Comparison of ENCODE assay signal across 1 cellular context in the genomic region with DNA sequence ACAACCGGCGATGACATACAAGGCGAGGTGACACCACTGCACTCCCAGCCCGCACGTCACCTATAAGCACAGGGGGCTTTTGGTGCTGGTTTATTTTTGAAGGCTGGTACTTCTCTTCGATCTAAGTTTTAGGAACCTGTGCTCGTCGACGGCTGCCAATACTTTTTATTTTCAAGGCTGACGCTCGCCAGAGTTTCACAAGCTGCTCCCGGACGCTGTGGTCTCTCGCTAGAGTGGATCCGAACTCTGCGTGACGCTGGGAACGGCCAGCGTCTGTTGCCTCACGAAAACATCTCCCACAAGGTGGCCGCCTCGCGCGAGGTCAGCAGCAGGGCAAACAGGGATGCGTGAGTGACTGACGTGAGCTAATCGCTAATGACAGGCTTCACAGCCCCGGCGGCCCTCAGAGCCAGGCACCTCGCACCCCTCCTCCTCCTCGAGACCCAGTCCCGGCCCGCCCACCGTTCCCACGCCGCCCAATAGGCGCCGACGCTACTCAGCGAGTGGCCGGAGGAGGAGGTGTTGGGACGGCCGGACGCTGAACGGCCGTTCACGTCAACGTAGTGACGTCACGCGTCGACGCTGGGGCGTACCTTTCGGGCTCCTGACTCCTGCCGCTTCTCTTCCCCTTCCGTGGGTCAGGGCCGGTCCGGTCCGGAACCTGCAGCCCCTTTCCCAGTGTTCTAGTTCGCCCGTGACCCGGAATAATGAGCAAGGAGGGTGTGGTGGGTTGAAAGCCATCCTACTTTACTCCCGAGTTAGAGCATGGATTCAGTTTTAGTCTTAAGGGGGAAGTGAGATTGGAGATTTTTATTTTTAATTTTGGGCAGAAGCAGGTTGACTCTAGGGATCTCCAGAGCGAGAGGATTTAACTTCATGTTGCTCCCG.
TF ChIP-seq lines count a peak whose summit lies in the region.

A gene (plus strand): TSS at position 621 of the 888 bp plus-strand sequence. CDS start 15,351 bp downstream, outside the sequence.

TF ChIP-seq in GM23338, 12 proteins besides CTCF, POLR2A, EP300 and RAD21 (continued from another document):
- no peak for TF ChIP-seq EZH2phosphoT487 (IDR thresholded peaks at IDR 0.05; ENCODE audit: unreplicated experiment)
- TF ChIP-seq ZNF331 (CRISPR knock-in tag; IDR thresholded peaks at IDR 0.05; ENCODE audit: low read depth) = no peak
- no peak for TF ChIP-seq JUNB (IDR thresholded peaks at IDR 0.05; ENCODE audit: unreplicated experiment)
- peak; percentile 92 for TF ChIP-seq POLR2AphosphoS5 (IDR thresholded peaks at IDR 0.05; ENCODE audit: low read depth)
- no peak for TF ChIP-seq STAT1 (IDR thresholded peaks at IDR 0.05; ENCODE audit: unreplicated experiment)
- peak; percentile 99 for TF ChIP-seq CREB1 (CRISPR knock-in tag; IDR thresholded peaks at IDR 0.05; ENCODE audit: low read depth)
- TF ChIP-seq NANOG (IDR thresholded peaks at IDR 0.05; ENCODE audit: borderline replicate concordance) = no peak
- TF ChIP-seq, protein P1, sequence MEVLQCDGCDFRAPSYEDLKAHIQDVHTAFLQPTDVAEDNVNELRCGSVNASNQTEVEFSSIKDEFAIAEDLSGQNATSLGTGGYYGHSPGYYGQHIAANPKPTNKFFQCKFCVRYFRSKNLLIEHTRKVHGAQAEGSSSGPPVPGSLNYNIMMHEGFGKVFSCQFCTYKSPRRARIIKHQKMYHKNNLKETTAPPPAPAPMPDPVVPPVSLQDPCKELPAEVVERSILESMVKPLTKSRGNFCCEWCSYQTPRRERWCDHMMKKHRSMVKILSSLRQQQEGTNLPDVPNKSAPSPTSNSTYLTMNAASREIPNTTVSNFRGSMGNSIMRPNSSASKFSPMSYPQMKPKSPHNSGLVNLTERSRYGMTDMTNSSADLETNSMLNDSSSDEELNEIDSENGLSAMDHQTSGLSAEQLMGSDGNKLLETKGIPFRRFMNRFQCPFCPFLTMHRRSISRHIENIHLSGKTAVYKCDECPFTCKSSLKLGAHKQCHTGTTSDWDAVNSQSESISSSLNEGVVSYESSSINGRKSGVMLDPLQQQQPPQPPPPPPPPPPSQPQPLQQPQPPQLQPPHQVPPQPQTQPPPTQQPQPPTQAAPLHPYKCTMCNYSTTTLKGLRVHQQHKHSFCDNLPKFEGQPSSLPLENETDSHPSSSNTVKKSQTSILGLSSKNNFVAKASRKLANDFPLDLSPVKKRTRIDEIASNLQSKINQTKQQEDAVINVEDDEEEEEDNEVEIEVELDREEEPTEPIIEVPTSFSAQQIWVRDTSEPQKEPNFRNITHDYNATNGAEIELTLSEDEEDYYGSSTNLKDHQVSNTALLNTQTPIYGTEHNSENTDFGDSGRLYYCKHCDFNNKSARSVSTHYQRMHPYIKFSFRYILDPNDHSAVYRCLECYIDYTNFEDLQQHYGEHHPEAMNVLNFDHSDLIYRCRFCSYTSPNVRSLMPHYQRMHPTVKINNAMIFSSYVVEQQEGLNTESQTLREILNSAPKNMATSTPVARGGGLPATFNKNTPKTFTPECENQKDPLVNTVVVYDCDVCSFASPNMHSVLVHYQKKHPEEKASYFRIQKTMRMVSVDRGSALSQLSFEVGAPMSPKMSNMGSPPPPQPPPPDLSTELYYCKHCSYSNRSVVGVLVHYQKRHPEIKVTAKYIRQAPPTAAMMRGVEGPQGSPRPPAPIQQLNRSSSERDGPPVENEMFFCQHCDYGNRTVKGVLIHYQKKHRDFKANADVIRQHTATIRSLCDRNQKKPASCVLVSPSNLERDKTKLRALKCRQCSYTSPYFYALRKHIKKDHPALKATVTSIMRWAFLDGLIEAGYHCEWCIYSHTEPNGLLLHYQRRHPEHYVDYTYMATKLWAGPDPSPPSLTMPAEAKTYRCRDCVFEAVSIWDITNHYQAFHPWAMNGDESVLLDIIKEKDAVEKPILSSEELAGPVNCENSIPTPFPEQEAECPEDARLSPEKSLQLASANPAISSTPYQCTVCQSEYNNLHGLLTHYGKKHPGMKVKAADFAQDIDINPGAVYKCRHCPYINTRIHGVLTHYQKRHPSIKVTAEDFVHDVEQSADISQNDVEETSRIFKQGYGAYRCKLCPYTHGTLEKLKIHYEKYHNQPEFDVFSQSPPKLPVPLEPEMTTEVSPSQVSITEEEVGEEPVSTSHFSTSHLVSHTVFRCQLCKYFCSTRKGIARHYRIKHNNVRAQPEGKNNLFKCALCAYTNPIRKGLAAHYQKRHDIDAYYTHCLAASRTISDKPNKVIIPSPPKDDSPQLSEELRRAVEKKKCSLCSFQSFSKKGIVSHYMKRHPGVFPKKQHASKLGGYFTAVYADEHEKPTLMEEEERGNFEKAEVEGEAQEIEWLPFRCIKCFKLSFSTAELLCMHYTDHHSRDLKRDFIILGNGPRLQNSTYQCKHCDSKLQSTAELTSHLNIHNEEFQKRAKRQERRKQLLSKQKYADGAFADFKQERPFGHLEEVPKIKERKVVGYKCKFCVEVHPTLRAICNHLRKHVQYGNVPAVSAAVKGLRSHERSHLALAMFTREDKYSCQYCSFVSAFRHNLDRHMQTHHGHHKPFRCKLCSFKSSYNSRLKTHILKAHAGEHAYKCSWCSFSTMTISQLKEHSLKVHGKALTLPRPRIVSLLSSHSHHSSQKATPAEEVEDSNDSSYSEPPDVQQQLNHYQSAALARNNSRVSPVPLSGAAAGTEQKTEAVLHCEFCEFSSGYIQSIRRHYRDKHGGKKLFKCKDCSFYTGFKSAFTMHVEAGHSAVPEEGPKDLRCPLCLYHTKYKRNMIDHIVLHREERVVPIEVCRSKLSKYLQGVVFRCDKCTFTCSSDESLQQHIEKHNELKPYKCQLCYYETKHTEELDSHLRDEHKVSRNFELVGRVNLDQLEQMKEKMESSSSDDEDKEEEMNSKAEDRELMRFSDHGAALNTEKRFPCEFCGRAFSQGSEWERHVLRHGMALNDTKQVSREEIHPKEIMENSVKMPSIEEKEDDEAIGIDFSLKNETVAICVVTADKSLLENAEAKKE (CRISPR knock-in tag; IDR thresholded peaks at IDR 0.05) = no peak
- TF ChIP-seq, protein P2, sequence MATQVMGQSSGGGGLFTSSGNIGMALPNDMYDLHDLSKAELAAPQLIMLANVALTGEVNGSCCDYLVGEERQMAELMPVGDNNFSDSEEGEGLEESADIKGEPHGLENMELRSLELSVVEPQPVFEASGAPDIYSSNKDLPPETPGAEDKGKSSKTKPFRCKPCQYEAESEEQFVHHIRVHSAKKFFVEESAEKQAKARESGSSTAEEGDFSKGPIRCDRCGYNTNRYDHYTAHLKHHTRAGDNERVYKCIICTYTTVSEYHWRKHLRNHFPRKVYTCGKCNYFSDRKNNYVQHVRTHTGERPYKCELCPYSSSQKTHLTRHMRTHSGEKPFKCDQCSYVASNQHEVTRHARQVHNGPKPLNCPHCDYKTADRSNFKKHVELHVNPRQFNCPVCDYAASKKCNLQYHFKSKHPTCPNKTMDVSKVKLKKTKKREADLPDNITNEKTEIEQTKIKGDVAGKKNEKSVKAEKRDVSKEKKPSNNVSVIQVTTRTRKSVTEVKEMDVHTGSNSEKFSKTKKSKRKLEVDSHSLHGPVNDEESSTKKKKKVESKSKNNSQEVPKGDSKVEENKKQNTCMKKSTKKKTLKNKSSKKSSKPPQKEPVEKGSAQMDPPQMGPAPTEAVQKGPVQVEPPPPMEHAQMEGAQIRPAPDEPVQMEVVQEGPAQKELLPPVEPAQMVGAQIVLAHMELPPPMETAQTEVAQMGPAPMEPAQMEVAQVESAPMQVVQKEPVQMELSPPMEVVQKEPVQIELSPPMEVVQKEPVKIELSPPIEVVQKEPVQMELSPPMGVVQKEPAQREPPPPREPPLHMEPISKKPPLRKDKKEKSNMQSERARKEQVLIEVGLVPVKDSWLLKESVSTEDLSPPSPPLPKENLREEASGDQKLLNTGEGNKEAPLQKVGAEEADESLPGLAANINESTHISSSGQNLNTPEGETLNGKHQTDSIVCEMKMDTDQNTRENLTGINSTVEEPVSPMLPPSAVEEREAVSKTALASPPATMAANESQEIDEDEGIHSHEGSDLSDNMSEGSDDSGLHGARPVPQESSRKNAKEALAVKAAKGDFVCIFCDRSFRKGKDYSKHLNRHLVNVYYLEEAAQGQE (IDR thresholded peaks at IDR 0.05; ENCODE audit: unreplicated experiment) = no peak
- no peak for TF ChIP-seq EZH2 (IDR thresholded peaks at IDR 0.05; ENCODE audit: low read depth, unreplicated experiment)
